Comparison of ENCODE assay signal across 1 cellular context in genomic region chr2:19748073-19748375, GRCh38.
TF ChIP-seq lines count a peak whose summit lies in the region.

No MANE protein-coding gene starts in this region.

TF ChIP-seq in HepG2, 621 proteins besides CTCF, POLR2A, EP300 and RAD21 (continued from another document):
- no peak for TF ChIP-seq PAXIP1 (CRISPR knock-in tag; conservative IDR thresholded peaks at IDR 0.05)
- TF ChIP-seq KMT2A (CRISPR knock-in tag; IDR thresholded peaks at IDR 0.05) = no peak
- TF ChIP-seq SUZ12 (IDR thresholded peaks at IDR 0.05; ENCODE audit: low read depth, low read length) = no peak
- no peak for TF ChIP-seq HCFC1 (IDR thresholded peaks at IDR 0.05; ENCODE audit: low read depth, low read length)
- no peak for TF ChIP-seq ZNF780A (CRISPR knock-in tag; IDR thresholded peaks at IDR 0.05)
- no peak for TF ChIP-seq TSC22D2 (CRISPR knock-in tag; IDR thresholded peaks at IDR 0.05; ENCODE audit: borderline replicate concordance)
- TF ChIP-seq NAIF1 (CRISPR knock-in tag; IDR thresholded peaks at IDR 0.05; ENCODE audit: borderline replicate concordance) = no peak
- no peak for TF ChIP-seq RARG (CRISPR knock-in tag; IDR thresholded peaks at IDR 0.05; ENCODE audit: low read depth)
TF ChIP-seq in HepG2: peak in this region for 0.
